ENCODE assay signal across 26 cellular contexts in the genomic region with DNA sequence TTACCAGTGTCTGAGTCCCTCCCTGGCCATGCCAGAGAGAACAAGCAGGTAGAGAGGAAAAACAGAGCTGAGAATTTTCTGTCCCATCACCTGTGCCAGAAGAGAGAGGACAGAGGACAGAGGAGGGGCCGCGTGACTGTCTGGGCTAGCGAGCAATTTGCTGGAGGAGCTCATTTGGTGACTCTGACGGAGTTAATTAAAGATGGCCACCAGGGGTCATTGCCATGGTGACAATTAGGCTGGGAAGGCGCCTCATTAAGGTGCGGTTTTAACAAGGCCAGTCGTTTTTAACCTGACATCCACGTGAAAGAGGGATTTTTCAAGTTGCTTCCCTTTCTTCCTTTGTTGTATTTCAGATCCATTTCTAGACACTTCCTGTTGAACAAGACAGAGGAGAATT.
"Had no signal": no experiment of that assay in that cellular context is flagged by ENCODE, and none has a peak within 500 bp of the region (broad histone marks: within the 10 kb centered on the region; RNA-seq: fewer than 3 reads in every experiment).

No MANE protein-coding gene starts in this region.

- H3K9ac ChIP-seq: neural progenitor cell had no signal

- ATAC-seq: activated CD4-positive, alpha-beta T cell treated with anti-CD3 and anti-CD28 coated beads for 36 hours; activated naive CD4-positive, alpha-beta T cell treated with anti-CD3 and anti-CD28 coated beads, Interleukin-2, amount 50 U/mL, for 72 hours; activated T-helper 17 cell treated with anti-CD3 and anti-CD28 coated beads, Interleukin-2, amount 50 U/mL, for 72 hours; left ventricle myocardium superior; naive thymus-derived CD8-positive, alpha-beta T cell had no signal

- H3K4me2 ChIP-seq: neural progenitor cell had no signal

- H3K27me3 ChIP-seq: ascending aorta, testis had no signal

- H3K36me3 ChIP-seq: ascending aorta, neural progenitor cell, prostate gland, spleen, upper lobe of left lung had no signal

- H2AFZ ChIP-seq: neural progenitor cell had no signal

- H3K4me3 ChIP-seq: ascending aorta, neural progenitor cell, prostate gland, spleen, testis, upper lobe of left lung had no signal

- H3K36me3 Mint-ChIP-seq: mesothelial cell of epicardium, neural progenitor cell had no signal

- H3K9me3 ChIP-seq: ascending aorta, prostate gland, spleen, testis, upper lobe of left lung had no signal

- H3K4me1 ChIP-seq: ascending aorta, neural progenitor cell, prostate gland, spleen, testis, upper lobe of left lung had no signal

- H3K27ac Mint-ChIP-seq: activated B cell treated with CpG ODN at 0.5 μM for 24 hours; activated CD4-positive, alpha-beta T cell treated with anti-CD3 and anti-CD28 coated beads for 36 hours; activated naive CD4-positive, alpha-beta T cell treated with anti-CD3 and anti-CD28 coated beads, Interleukin-2, amount 50 U/mL, for 72 hours; activated T-cell treated with anti-CD3 and anti-CD28 coated beads, Interleukin-2, amount 50 U/mL, for 24 hours; activated T-helper 17 cell treated with anti-CD3 and anti-CD28 coated beads, Interleukin-2, amount 50 U/mL, for 72 hours; mesothelial cell of epicardium; naive thymus-derived CD8-positive, alpha-beta T cell; neural progenitor cell had no signal

- H3K4me1 Mint-ChIP-seq: activated B cell treated with CpG ODN at 0.5 μM for 24 hours; activated CD4-positive, alpha-beta T cell treated with anti-CD3 and anti-CD28 coated beads for 36 hours; activated T-helper 17 cell treated with anti-CD3 and anti-CD28 coated beads, Interleukin-2, amount 50 U/mL, for 72 hours; mesothelial cell of epicardium; naive thymus-derived CD8-positive, alpha-beta T cell had no signal

- H3K9me3 Mint-ChIP-seq: activated B cell treated with CpG ODN at 0.5 μM for 24 hours; activated naive CD4-positive, alpha-beta T cell treated with anti-CD3 and anti-CD28 coated beads, Interleukin-2, amount 50 U/mL, for 72 hours; activated T-cell treated with anti-CD3 and anti-CD28 coated beads, Interleukin-2, amount 50 U/mL, for 24 hours; activated T-helper 17 cell treated with anti-CD3 and anti-CD28 coated beads, Interleukin-2, amount 50 U/mL, for 72 hours; mesothelial cell of epicardium; naive thymus-derived CD8-positive, alpha-beta T cell; neural progenitor cell had no signal

- H3K4me3 Mint-ChIP-seq: activated B cell treated with CpG ODN at 0.5 μM for 24 hours; activated CD4-positive, alpha-beta T cell treated with anti-CD3 and anti-CD28 coated beads for 36 hours; activated T-cell treated with anti-CD3 and anti-CD28 coated beads, Interleukin-2, amount 50 U/mL, for 24 hours; activated T-helper 17 cell treated with anti-CD3 and anti-CD28 coated beads, Interleukin-2, amount 50 U/mL, for 72 hours; mesothelial cell of epicardium; naive thymus-derived CD8-positive, alpha-beta T cell had no signal

- DNase-seq: activated B cell treated with CpG ODN at 0.5 μM for 24 hours; activated CD4-positive, alpha-beta T cell treated with anti-CD3 and anti-CD28 coated beads for 36 hours; activated CD4-positive, alpha-beta T cell treated with anti-CD3 and anti-CD28 coated beads, Interleukin-2, amount 50 U/mL, for 4 hours; activated CD8-positive, alpha-beta memory T cell treated with anti-CD3 and anti-CD28 coated beads for 24 hours; activated CD8-positive, alpha-beta memory T cell treated with anti-CD3 and anti-CD28 coated beads, Interleukin-2, amount 50 U/mL, for 4 hours; activated T-cell treated with anti-CD3 and anti-CD28 coated beads, Interleukin-2, amount 50 U/mL, for 24 hours; central memory CD4-positive, alpha-beta T cell; dermis blood vessel endothelial cell; effector CD8-positive, alpha-beta T cell; foreskin melanocyte; hippocampal formation; left ventricle myocardium superior; mammary epithelial cell; naive thymus-derived CD8-positive, alpha-beta T cell; spleen; stimulated activated CD4-positive, alpha-beta T cell treated with anti-CD3 and anti-CD28 coated beads, Interleukin-4, amount 100 ng/mL, for 1 hour; stimulated activated naive CD4-positive, alpha-beta T cell; T-helper 9 cell; testis; upper lobe of left lung had no signal

- H3K27ac ChIP-seq: ascending aorta, neural progenitor cell, prostate gland, spleen, testis, upper lobe of left lung had no signal
